In genomic region chr11:122215244-122215992, GRCh38 we compare ENCODE assay signal across 8 cellular contexts.
A peak's percentile ranks its signal among the peaks of the same experiment; 100 is the strongest.
DNase-seq lines count a peak whose midpoint lies in the region; ATAC-seq and TF ChIP-seq lines count a peak whose summit lies in the region.

No MANE protein-coding gene starts in this region.

- H3K4me2 ChIP-seq in SK-N-SH: peak overlapping the region; percentile 39; the same call in 1 of the 2 replicates

- H4K20me1 ChIP-seq in SK-N-SH (ENCODE audit: insufficient read depth): no peaks in the 10 kb centered on the region

- H3K36me3 ChIP-seq in SK-N-SH (replicated peaks in 1 of 2; ENCODE audit: control insufficient read depth in 1 of 2, insufficient read depth in 2 of 2, low read length in 1 of 2): no peaks in the 10 kb centered on the region

- no peak overlapping the region for H3K27ac Mint-ChIP-seq in stimulated activated naive CD8-positive, alpha-beta T cell treated with anti-CD3 and anti-CD28 coated beads, Interleukin-15, amount 100 ng/mL, for 72 hours

- peak; percentile 62 to 95; a peak in 3 of 4 replicates for TF ChIP-seq EP300 in SK-N-SH (IDR thresholded peaks at IDR 0.05; ENCODE audit: borderline replicate concordance in 1 of 2, low read depth in 1 of 2, low read length in 1 of 2)

- no peaks in the 10 kb centered on the region for H3K9me3 ChIP-seq in SK-N-SH

- intact Hi-C loops in lower leg skin (cut with DNase I; ENCODE audit: low total_unique reads): no loop called here

- H2AFZ ChIP-seq in SK-N-SH (ENCODE audit: low read depth): peak overlapping the region; percentile 31; the same call in 1 of the 2 replicates

- no peak overlapping the region for H3K9ac ChIP-seq in SK-N-SH

- H3K9me2 ChIP-seq in SK-N-SH: no peaks in the 10 kb centered on the region

- H3K4me3 Mint-ChIP-seq in stimulated activated naive CD8-positive, alpha-beta T cell treated with anti-CD3 and anti-CD28 coated beads, Interleukin-15, amount 100 ng/mL, for 72 hours: no peak overlapping the region

- H3K4me1 Mint-ChIP-seq in stimulated activated naive CD8-positive, alpha-beta T cell treated with anti-CD3 and anti-CD28 coated beads, Interleukin-15, amount 100 ng/mL, for 72 hours: no peaks in the 10 kb centered on the region

- H3K27me3 Mint-ChIP-seq in stimulated activated naive CD8-positive, alpha-beta T cell treated with anti-CD3 and anti-CD28 coated beads, Interleukin-15, amount 100 ng/mL, for 72 hours: peaks cover 8% of the 10 kb centered on the region

- peaks cover 11% of the 10 kb centered on the region for H3F3A ChIP-seq in SK-N-SH (replicated peaks; ENCODE audit: insufficient read depth)

- H3K4me1 ChIP-seq in SK-N-SH (ENCODE audit: control insufficient read depth in 1 of 2, insufficient read depth in 2 of 2, low read depth in 1 of 2, low read length in 1 of 2): peaks cover 3 to 11% of the 10 kb centered on the region in 2 experiments

- TF ChIP-seq POLR2A in lower leg skin (IDR thresholded peaks at IDR 0.05): no peak

- 69% methylated on average over 4 of the region's 11 CpGs for WGBS in SK-N-SH (ENCODE audit: low lambda C conversion rate)
- WGBS in lower leg skin, 2 donors: 36 to 38% methylated on average over 11 of the region's 11 CpGs

- H3K79me2 ChIP-seq in SK-N-SH (ENCODE audit: insufficient read depth): no peaks in the 10 kb centered on the region

- CTCF ChIA-PET in SK-N-SH (lab: Yijun Ruan, JAX): interaction anchor here (0.6 to 10.3 kb wide), 50 partner anchors 8 to 896 kb away, joined by 3 to 136 read pairs (median 5); no protein-coding TSS in a partner anchor

- DNase-seq in DMS 273 treated with DMSO at 0.1 percent for 48 hours (lab: John Stamatoyannopoulos, UW): peak; percentile 11
- DNase-seq in HPDE6-E6E7 (ENCODE audit: extremely low spot score): peak; percentile 67
- peak; percentile 88 for DNase-seq in SK-N-SH
- peak; percentile 80 for DNase-seq in dermis blood vessel endothelial cell
- peak; percentile 49 to 94 for DNase-seq in lower leg skin (ENCODE audit: low spot score in 2 of 2)
- peak; percentile 39 for DNase-seq in stimulated activated naive CD8-positive, alpha-beta T cell treated with anti-CD3 and anti-CD28 coated beads, Interleukin-15, amount 100 ng/mL, for 72 hours

- POLR2A ChIA-PET in SK-N-SH (lab: Yijun Ruan, JAX): interaction anchor here (0.6 to 1.2 kb wide), 2 partner anchors 115 to 290 kb away, joined by 3 to 7 read pairs; no protein-coding TSS in a partner anchor

- ATAC-seq in GM19397 (IDR thresholded peaks at IDR 0.05; ENCODE audit: unreplicated experiment): peak; percentile 75
- peak; percentile 57 for ATAC-seq in stimulated activated naive CD8-positive, alpha-beta T cell treated with anti-CD3 and anti-CD28 coated beads, Interleukin-15, amount 100 ng/mL, for 72 hours
- no peak for ATAC-seq in GM18873 (IDR thresholded peaks at IDR 0.05; ENCODE audit: low FRiP score, unreplicated experiment)

- H3K27ac ChIP-seq in SK-N-SH (ENCODE audit: low read depth in 2 of 2, low read length in 1 of 2): peak overlapping the region; percentile 53 to 94

- H3K27me3 ChIP-seq in SK-N-SH (ENCODE audit: insufficient read depth): no peaks in the 10 kb centered on the region

- H3K9me3 Mint-ChIP-seq in stimulated activated naive CD8-positive, alpha-beta T cell treated with anti-CD3 and anti-CD28 coated beads, Interleukin-15, amount 100 ng/mL, for 72 hours: no peaks in the 10 kb centered on the region

- TF ChIP-seq RAD21 in SK-N-SH (IDR thresholded peaks at IDR 0.05; ENCODE audit: low read length): peak; percentile 88

- TF ChIP-seq CTCF in SK-N-SH (IDR thresholded peaks at IDR 0.05) (peak; percentile 95), lower leg skin (IDR thresholded peaks at IDR 0.05) (peak in 1 of 3 donors; percentile 62)

- H3K4me3 ChIP-seq in SK-N-SH (ENCODE audit: low read depth in 2 of 2, low read length in 1 of 2) (no peak overlapping the region), lower leg skin (ENCODE audit: low read depth, poor library complexity, severe bottlenecking) (no peak overlapping the region)

TF ChIP-seq in SK-N-SH, 30 proteins besides CTCF, POLR2A, EP300 and RAD21:
- TF ChIP-seq MEF2A (IDR thresholded peaks at IDR 0.05; ENCODE audit: borderline replicate concordance, low read depth) (no peak), CHD2 (IDR thresholded peaks at IDR 0.05; ENCODE audit: low read length, partially characterized antibody) (peak; percentile 88), GATA2 (CRISPR knock-in tag; IDR thresholded peaks at IDR 0.05) (peak; percentile 98), RCOR1 (IDR thresholded peaks at IDR 0.05; ENCODE audit: low read length) (peak; percentile 92), NFIC (IDR thresholded peaks at IDR 0.05; ENCODE audit: borderline replicate concordance) (peak; percentile 70), PBX3 (IDR thresholded peaks at IDR 0.05) (peak; percentile 19; the same call in 1 of the 2 replicates), FOXJ3 (CRISPR knock-in tag; IDR thresholded peaks at IDR 0.05) (peak; percentile 89), FOXM1 (IDR thresholded peaks at IDR 0.05; ENCODE audit: low read depth) (no peak), SMC3 (IDR thresholded peaks at IDR 0.05; ENCODE audit: low read depth, low read length) (peak; percentile 91), RXRA (IDR thresholded peaks at IDR 0.05; ENCODE audit: borderline replicate concordance, low read depth) (no peak), FOSL2 (IDR thresholded peaks at IDR 0.05; ENCODE audit: borderline replicate concordance, low read depth) (no peak), MXI1 (IDR thresholded peaks at IDR 0.05; ENCODE audit: low read depth, low read length) (peak; percentile 75; the same call in 1 of the 2 replicates), TCF12 (IDR thresholded peaks at IDR 0.05) (peak; percentile 79)

Comparison
In these comparisons a context has a peak if more than half of its experiments do, and no peak if none do; other contexts are left out.
1. DNase-seq: peak in every context shown above with its lines; median percentile 88 in SK-N-SH; 80 in dermis blood vessel endothelial cell; 72 in lower leg skin; 67 in HPDE6-E6E7; 39 in stimulated activated naive CD8-positive, alpha-beta T cell treated with anti-CD3 and anti-CD28 coated beads, Interleukin-15, amount 100 ng/mL, for 72 hours; 11 in DMS 273 treated with DMSO at 0.1 percent for 48 hours.